Comparison of ENCODE assay signal across 18 cellular contexts in the genomic region with DNA sequence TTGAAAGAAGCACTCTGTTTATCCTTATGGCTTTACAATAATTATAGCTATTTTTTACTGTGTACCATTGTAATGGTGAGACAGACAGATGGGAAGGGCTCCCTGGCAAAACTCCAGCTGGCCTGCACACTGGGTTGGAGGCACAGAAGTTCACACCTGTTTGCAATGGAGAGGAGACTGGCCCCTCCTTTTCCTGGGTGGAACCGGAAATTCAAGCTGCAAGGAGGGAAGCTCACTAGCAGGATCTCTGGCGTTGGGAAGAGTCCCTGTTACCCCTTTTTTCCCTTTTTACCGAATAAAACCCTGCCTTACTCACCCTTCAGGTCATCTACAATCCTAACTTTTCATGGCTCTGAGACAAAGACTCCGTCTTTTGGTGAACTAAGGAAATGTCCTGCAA.
DNase-seq lines count a peak whose midpoint lies in the region; ATAC-seq and TF ChIP-seq lines count a peak whose summit lies in the region.
"Had no signal": no experiment of that assay in that cellular context is flagged by ENCODE, and none has a peak within 500 bp of the region (broad histone marks: within the 10 kb centered on the region; RNA-seq: fewer than 3 reads in every experiment).

No MANE protein-coding gene starts in this region.

- H3K9me3 Mint-ChIP-seq in glutamatergic neuron (ENCODE audit: unreplicated experiment) = no peaks in the 10 kb centered on the region
- H3K9me3 Mint-ChIP-seq: activated T-helper 1 cell treated with anti-CD3 and anti-CD28 coated beads, Interleukin-12 subunit alpha, Interleukin-12 subunit beta, Interleukin-2, Interleukin-4 antibody, amounts not matched to agents 30 ng/mL and 10 ng/mL and 1 ng/mL, durations not matched to agents 14 hours and 24 hours and 36 hours; stimulated activated naive CD8-positive, alpha-beta T cell treated with anti-CD3 and anti-CD28 coated beads, Interleukin-15, amount 100 ng/mL, for 72 hours; T-helper 2 cell treated with Interferon-gamma antibody and Interleukin-4, amounts not matched to agents 5 μg/mL and 100 μg/mL, for 36 hours had no signal

- DNase-seq in NCI-H1092 treated with DMSO at 0.1 percent for 48 hours (lab: John Stamatoyannopoulos, UW) = peak; percentile 47
- DNase-seq in NCI-H69 (lab: John Stamatoyannopoulos, UW) = peak; percentile 96
- DNase-seq in glutamatergic neuron = peak; percentile 22
- DNase-seq in DMS79 (lab: John Stamatoyannopoulos, UW) = no peak
- DNase-seq: activated CD4-positive, alpha-beta T cell treated with anti-CD3 and anti-CD28 coated beads, Interleukin-2, amount 50 U/mL, for 4 hours; anterior cingulate cortex; cortex of kidney; NCI-H1694 treated with DMSO at 0.1 percent for 48 hours; Peyer's patch; stimulated activated naive CD8-positive, alpha-beta T cell treated with anti-CD3 and anti-CD28 coated beads, Interleukin-15, amount 100 ng/mL, for 72 hours had no signal

- peak overlapping the region; percentile 28; the same call in 1 of the 2 replicates for H3K9ac ChIP-seq in ES-I3 (ENCODE audit: low read depth, low read length)

- H3K27ac ChIP-seq in gastroesophageal sphincter = no peak overlapping the region
- H3K27ac ChIP-seq: esophagus muscularis mucosa, neutrophil, Peyer's patch had no signal

- no peaks in the 10 kb centered on the region for H3K36me3 Mint-ChIP-seq in glutamatergic neuron (ENCODE audit: unreplicated experiment)

- ATAC-seq in gastroesophageal sphincter (no peak), GM21825 (IDR thresholded peaks at IDR 0.05; ENCODE audit: unreplicated experiment) (no peak), GM19324 (IDR thresholded peaks at IDR 0.05; ENCODE audit: low FRiP score, unreplicated experiment) (no peak)
- ATAC-seq: stimulated activated naive CD8-positive, alpha-beta T cell treated with anti-CD3 and anti-CD28 coated beads, Interleukin-15, amount 100 ng/mL, for 72 hours had no signal

- no peak for TF ChIP-seq CTCF in glutamatergic neuron (IDR thresholded peaks at IDR 0.05; ENCODE audit: partially characterized antibody, unreplicated experiment)
- TF ChIP-seq CTCF in gastroesophageal sphincter (IDR thresholded peaks at IDR 0.05) = no peak

- no peak overlapping the region for H3K4me3 Mint-ChIP-seq in glutamatergic neuron (ENCODE audit: unreplicated experiment)
- H3K4me3 Mint-ChIP-seq: activated T-helper 1 cell treated with anti-CD3 and anti-CD28 coated beads, Interleukin-12 subunit alpha, Interleukin-12 subunit beta, Interleukin-2, Interleukin-4 antibody, amounts not matched to agents 30 ng/mL and 10 ng/mL and 1 ng/mL, durations not matched to agents 14 hours and 24 hours and 36 hours; stimulated activated naive CD8-positive, alpha-beta T cell treated with anti-CD3 and anti-CD28 coated beads, Interleukin-15, amount 100 ng/mL, for 72 hours; T-helper 2 cell treated with Interferon-gamma antibody and Interleukin-4, amounts not matched to agents 5 μg/mL and 100 μg/mL, for 36 hours had no signal

- no peak overlapping the region for H3K4me3 ChIP-seq in gastroesophageal sphincter
- H3K4me3 ChIP-seq: esophagus muscularis mucosa, Peyer's patch had no signal

- H3K27me3 ChIP-seq in gastroesophageal sphincter = no peaks in the 10 kb centered on the region
- H3K27me3 ChIP-seq: esophagus muscularis mucosa, neutrophil, Peyer's patch had no signal

- no peak overlapping the region for H3K27ac Mint-ChIP-seq in glutamatergic neuron (ENCODE audit: unreplicated experiment)
- H3K27ac Mint-ChIP-seq: activated T-helper 1 cell treated with anti-CD3 and anti-CD28 coated beads, Interleukin-12 subunit alpha, Interleukin-12 subunit beta, Interleukin-2, Interleukin-4 antibody, amounts not matched to agents 30 ng/mL and 10 ng/mL and 1 ng/mL, durations not matched to agents 14 hours and 24 hours and 36 hours; stimulated activated naive CD8-positive, alpha-beta T cell treated with anti-CD3 and anti-CD28 coated beads, Interleukin-15, amount 100 ng/mL, for 72 hours; T-helper 2 cell treated with Interferon-gamma antibody and Interleukin-4, amounts not matched to agents 5 μg/mL and 100 μg/mL, for 36 hours had no signal

- 56 to 63% methylated on average over 3 to 4 of the region's 4 CpGs for WGBS in gastroesophageal sphincter (ENCODE audit: low coverage in 1 of 2), 2 donors

- TF ChIP-seq EP300 in gastroesophageal sphincter (IDR thresholded peaks at IDR 0.05) = no peak

- no peak for TF ChIP-seq POLR2A in gastroesophageal sphincter (IDR thresholded peaks at IDR 0.05)

- H3K9me3 ChIP-seq in ES-I3 (ENCODE audit: control insufficient read depth, insufficient read depth, low read length) (no peaks in the 10 kb centered on the region), gastroesophageal sphincter (no peaks in the 10 kb centered on the region)
- H3K9me3 ChIP-seq: esophagus muscularis mucosa, neutrophil, Peyer's patch had no signal

- H3K36me3 ChIP-seq in ES-I3 (ENCODE audit: insufficient read depth, low read length) = peaks cover 4% of the 10 kb centered on the region; the same call in 1 of the 2 replicates
- H3K36me3 ChIP-seq in gastroesophageal sphincter = no peaks in the 10 kb centered on the region
- H3K36me3 ChIP-seq: esophagus muscularis mucosa, neutrophil, Peyer's patch had no signal

- H3K4me1 Mint-ChIP-seq in glutamatergic neuron (ENCODE audit: low read depth, unreplicated experiment) = peaks cover 14% of the 10 kb centered on the region
- H3K4me1 Mint-ChIP-seq: stimulated activated naive CD8-positive, alpha-beta T cell treated with anti-CD3 and anti-CD28 coated beads, Interleukin-15, amount 100 ng/mL, for 72 hours had no signal

- peaks cover 3% of the 10 kb centered on the region for H3K27me3 Mint-ChIP-seq in glutamatergic neuron (ENCODE audit: unreplicated experiment)
- H3K27me3 Mint-ChIP-seq: stimulated activated naive CD8-positive, alpha-beta T cell treated with anti-CD3 and anti-CD28 coated beads, Interleukin-15, amount 100 ng/mL, for 72 hours had no signal

- H3K4me1 ChIP-seq in ES-I3 (ENCODE audit: insufficient read depth, low read length) (peaks cover 22% of the 10 kb centered on the region; the same call in 1 of the 2 replicates), gastroesophageal sphincter (no peaks in the 10 kb centered on the region)
- H3K4me1 ChIP-seq: esophagus muscularis mucosa, Peyer's patch had no signal
